In the genomic region with DNA sequence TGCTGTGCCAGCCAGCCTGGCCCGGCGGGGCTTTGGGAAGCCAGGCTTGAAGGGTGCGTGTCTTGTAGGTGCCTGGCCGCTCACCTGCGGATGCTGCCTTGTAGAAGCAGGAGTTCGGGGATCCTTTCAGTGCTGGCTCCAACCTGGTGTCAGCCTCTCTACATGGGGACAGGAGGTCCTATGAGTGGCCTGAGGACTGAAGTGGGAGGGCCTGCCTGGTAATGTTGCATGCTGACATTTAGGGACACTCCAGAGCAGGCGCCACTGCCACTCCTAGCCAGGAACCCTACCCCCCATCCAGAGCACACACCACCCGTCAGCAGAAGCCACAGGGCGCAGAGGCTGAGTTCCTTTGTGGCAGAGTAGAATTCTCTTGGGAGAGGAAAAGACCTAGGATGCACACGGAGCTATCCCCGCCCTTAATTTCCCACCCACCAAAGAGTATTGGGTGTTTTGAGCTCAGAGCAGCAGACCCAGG, we compare ENCODE assay signal across 14 cellular contexts. TPM values are rescaled to one million over a fixed set of nuclear protein-coding genes. Genes with fewer than 3 reads are reported as not detected.
DNase-seq lines count a peak whose midpoint lies in the region; ATAC-seq, FAIRE-seq and TF ChIP-seq lines count a peak whose summit lies in the region.
"Had no signal": no experiment of that assay in that cellular context is flagged by ENCODE, and none has a peak within 500 bp of the region (broad histone marks: within the 10 kb centered on the region; RNA-seq: fewer than 3 reads in every experiment).

No MANE protein-coding gene starts in this region.

- CTCF ChIA-PET in A549 (lab: Yijun Ruan, JAX) = interaction anchor here (0.9 to 1.4 kb wide), 2 partner anchors 18 to 46 kb away, joined by 3 to 6 read pairs; no protein-coding TSS in a partner anchor

- H2BK120ac ChIP-seq in mesendoderm (ENCODE audit: low read depth, low read length) = no peak overlapping the region

- H2BK5ac ChIP-seq in mesendoderm (ENCODE audit: low read length) = no peak overlapping the region

- WGBS in A549 (ENCODE audit: missing lambda C conversion rate) = 78% methylated on average over 7 of the region's 11 CpGs
- no CpG with 5 or more reads among the region's 11 CpGs for WGBS in mesendoderm (ENCODE audit: extremely low coverage, insufficient coverage, low lambda C conversion rate)
- WGBS in esophagus squamous epithelium, 2 donors = no CpG with 5 or more reads among the region's 11 CpGs
- 68% methylated on average over 9 of the region's 11 CpGs; no CpG with 5 or more reads in 1 of the 2 donors for whole genome bisulfite sequencing in transverse colon (ENCODE audit: low coverage in 1 of 2), 2 donors

- H3K4me3 Mint-ChIP-seq in HFFc6 = peak overlapping the region; percentile 87
- H3K4me3 Mint-ChIP-seq: activated naive CD8-positive, alpha-beta T cell had no signal

- H3K9ac ChIP-seq in mesendoderm (ENCODE audit: low read length) = peak overlapping the region; percentile 52

- no peak overlapping the region for H2AK5ac ChIP-seq in mesendoderm (ENCODE audit: low read length)

- peak overlapping the region; percentile 58 for H3K56ac ChIP-seq in mesendoderm (ENCODE audit: low read length)

- no peak overlapping the region for H4K5ac ChIP-seq in mesendoderm (ENCODE audit: low read length)

- H3K4me1 ChIP-seq in A549 (peaks cover 24% of the 10 kb centered on the region), mesendoderm (ENCODE audit: control insufficient read depth, low read depth, low read length) (no peaks in the 10 kb centered on the region), esophagus squamous epithelium (peaks cover 10 to 25% (median 22%) of the 10 kb centered on the region in 3 donors), transverse colon (peaks cover 0 to 15% (median 14%) of the 10 kb centered on the region in 4 donors)

- H3K9me3 Mint-ChIP-seq in HFFc6 = no peaks in the 10 kb centered on the region

- no peaks in the 10 kb centered on the region for H3K79me2 ChIP-seq in mesendoderm (ENCODE audit: control insufficient read depth, insufficient read depth, low read length)

- peaks cover 2% of the 10 kb centered on the region for H3K27me3 Mint-ChIP-seq in HFFc6 (ENCODE audit: insufficient read depth)

- H3K4me2 ChIP-seq in A549 (peak overlapping the region; percentile 98), mesendoderm (ENCODE audit: low read length) (peak overlapping the region; percentile 49)

- no peak overlapping the region for H3K18ac ChIP-seq in mesendoderm (ENCODE audit: low read length)

- H3K4me3 ChIP-seq in A549 = peak overlapping the region; percentile 62
- peak overlapping the region in 57 of 59 donors; percentile 18 to 73 (median 58) for H3K4me3 ChIP-seq in dorsolateral prefrontal cortex
- no peak overlapping the region for H3K4me3 ChIP-seq in mesendoderm (ENCODE audit: low read length)
- peak overlapping the region in 2 of 4 donors; percentile 46 to 67 for H3K4me3 ChIP-seq in esophagus squamous epithelium
- H3K4me3 ChIP-seq in transverse colon = peak overlapping the region in 2 of 4 donors; percentile 25 to 43

- H3K4ac ChIP-seq in mesendoderm (ENCODE audit: low read depth, low read length) = no peak overlapping the region

- peaks cover 15% of the 10 kb centered on the region for H3K4me1 Mint-ChIP-seq in HFFc6 (ENCODE audit: low read depth)

- H3K9me3 ChIP-seq in A549 = no peaks in the 10 kb centered on the region
- H3K9me3 ChIP-seq in esophagus squamous epithelium = no peaks in the 10 kb centered on the region
- H3K9me3 ChIP-seq in transverse colon = no peaks in the 10 kb centered on the region

- TF ChIP-seq RAD21 in A549 (conservative IDR thresholded peaks at IDR 0.05 in 1 of 2, IDR thresholded peaks at IDR 0.05 in 1 of 2) = 0 out of 5 replicates have a peak, but pooled peaks of 1 of the 2 experiments have one; percentile 5

- no peak overlapping the region for H4K8ac ChIP-seq in mesendoderm (ENCODE audit: low read depth, low read length)

- no peak for TF ChIP-seq CTCF in A549 (IDR thresholded peaks at IDR 0.05)
- no peak for TF ChIP-seq CTCF in HFFc6 (IDR thresholded peaks at IDR 0.05)
- TF ChIP-seq CTCF in dorsolateral prefrontal cortex (IDR thresholded peaks at IDR 0.05 in 54 of 56, conservative IDR thresholded peaks at IDR 0.05 in 2 of 56; ENCODE audit: low read depth in 1 of 56, partially characterized antibody in 56 of 56) = peak in 2 of 56 donors; percentile 1 to 4
- TF ChIP-seq CTCF in esophagus squamous epithelium (IDR thresholded peaks at IDR 0.05) = no peak
- no peak for TF ChIP-seq CTCF in transverse colon (IDR thresholded peaks at IDR 0.05)

- H3K27ac ChIP-seq in A549 = peak overlapping the region in 1 of 2 experiments; percentile 87; a peak in 4 of 6 replicates
- peak overlapping the region in 12 of 59 donors; percentile 17 to 69 (median 33) for H3K27ac ChIP-seq in dorsolateral prefrontal cortex
- H3K27ac ChIP-seq in mesendoderm (ENCODE audit: low read depth, low read length) = no peak overlapping the region
- H3K27ac ChIP-seq in esophagus squamous epithelium = no peak overlapping the region
- H3K27ac ChIP-seq in transverse colon = no peak overlapping the region

- in situ Hi-C loops in transverse colon (cut with MboI; ENCODE audit: low pct_ligation_motif_present in 1 of 4, low pct_unique_long_range_greater_than_20kb in 1 of 4, low sequenced_read_pairs in 3 of 4) = no loop called here

- TF ChIP-seq POLR2A in A549 (IDR thresholded peaks at IDR 0.05; ENCODE audit: low read length) (no peak), esophagus squamous epithelium (IDR thresholded peaks at IDR 0.05) (no peak), transverse colon (IDR thresholded peaks at IDR 0.05) (no peak)

- H3K36me3 Mint-ChIP-seq in HFFc6 (ENCODE audit: low read depth) = no peaks in the 10 kb centered on the region
- H3K36me3 Mint-ChIP-seq: activated naive CD8-positive, alpha-beta T cell had no signal

- POLR2A ChIA-PET in A549 (lab: Yijun Ruan, JAX) = no interaction called here

- H2BK15ac ChIP-seq in mesendoderm (replicated peaks; ENCODE audit: low read depth) = no peak overlapping the region

- no peak for FAIRE-seq in A549 (lab: Jason Lieb, UNC)
- FAIRE-seq: GM12891 had no signal

- DNase-seq in A549 (ENCODE audit: low read depth in 1 of 2, low spot score in 1 of 2) (no peak), HFFc6 (no peak), dorsolateral prefrontal cortex (peak in 1 of 10 donors; percentile 14), mesendoderm (peak; percentile 47), esophagus squamous epithelium (lab: John Stamatoyannopoulos, UW) (no peak), NCI-H226 (no peak), transverse colon (no peak)
- DNase-seq: activated CD4-positive, alpha-beta T cell treated with anti-CD3 and anti-CD28 coated beads for 4 hours; NCI-H1048; stimulated activated CD4-positive, alpha-beta T cell treated with anti-CD3 and anti-CD28 coated beads, Interleukin-1b, Interleukin-23, amount 100 ng/mL, for 48 hours had no signal

- ATAC-seq in A549 (peak in 1 of 2 experiments; percentile 9; a peak in 1 of 6 replicates), GM18517 (IDR thresholded peaks at IDR 0.05; ENCODE audit: unreplicated experiment) (no peak)

- H3K27me3 ChIP-seq in dorsolateral prefrontal cortex = peaks cover 0 to 4% (median 0%) of the 10 kb centered on the region in 45 donors
- H3K27me3 ChIP-seq in mesendoderm (ENCODE audit: insufficient read depth, low read length, poor library complexity) = no peaks in the 10 kb centered on the region
- peaks cover 0 to 40% (median 0%) of the 10 kb centered on the region in 4 donors for H3K27me3 ChIP-seq in esophagus squamous epithelium
- peaks cover 41% of the 10 kb centered on the region for H3K27me3 ChIP-seq in transverse colon

- 0 out of 2 replicates have a peak overlapping the region, but pooled peaks have one; percentile 33 for H3K27ac Mint-ChIP-seq in HFFc6
- H3K27ac Mint-ChIP-seq: activated naive CD8-positive, alpha-beta T cell had no signal

- no peaks in the 10 kb centered on the region for H3K79me1 ChIP-seq in mesendoderm (ENCODE audit: low read length)

- H3K36me3 ChIP-seq in mesendoderm (ENCODE audit: control insufficient read depth, insufficient read depth, low read length) (no peaks in the 10 kb centered on the region), esophagus squamous epithelium (peaks cover 0 to 7% (median 0%) of the 10 kb centered on the region in 3 donors), transverse colon (no peaks in the 10 kb centered on the region)

- H3K23ac ChIP-seq in mesendoderm (ENCODE audit: low read length) = no peak overlapping the region

- TF ChIP-seq EP300 in A549 (IDR thresholded peaks at IDR 0.05) (no peak), transverse colon (IDR thresholded peaks at IDR 0.05; ENCODE audit: low read depth) (no peak)

- intact Hi-C loops in dorsolateral prefrontal cortex (cut with DNase I) (no loop called here), esophagus squamous epithelium (cut with DNase I) (no loop called here), transverse colon (cut with DNase I; ENCODE audit: low total_unique reads) (no loop called here)

TF ChIP-seq in A549, 52 proteins besides CTCF, POLR2A, EP300 and RAD21 (continues in another document):
- TF ChIP-seq GATA3 (IDR thresholded peaks at IDR 0.05; ENCODE audit: borderline replicate concordance) (no peak), NFE2L2 (conservative IDR thresholded peaks at IDR 0.05; ENCODE audit: low read length) (no peak), NR3C1 (IDR thresholded peaks at IDR 0.05) (no peak), FOSL2 (IDR thresholded peaks at IDR 0.05) (no peak), FOSL2 (CRISPR knock-in tag; IDR thresholded peaks at IDR 0.05) (no peak), SREBF2 (IDR thresholded peaks at IDR 0.05) (no peak)
- TF ChIP-seq, protein P1, sequence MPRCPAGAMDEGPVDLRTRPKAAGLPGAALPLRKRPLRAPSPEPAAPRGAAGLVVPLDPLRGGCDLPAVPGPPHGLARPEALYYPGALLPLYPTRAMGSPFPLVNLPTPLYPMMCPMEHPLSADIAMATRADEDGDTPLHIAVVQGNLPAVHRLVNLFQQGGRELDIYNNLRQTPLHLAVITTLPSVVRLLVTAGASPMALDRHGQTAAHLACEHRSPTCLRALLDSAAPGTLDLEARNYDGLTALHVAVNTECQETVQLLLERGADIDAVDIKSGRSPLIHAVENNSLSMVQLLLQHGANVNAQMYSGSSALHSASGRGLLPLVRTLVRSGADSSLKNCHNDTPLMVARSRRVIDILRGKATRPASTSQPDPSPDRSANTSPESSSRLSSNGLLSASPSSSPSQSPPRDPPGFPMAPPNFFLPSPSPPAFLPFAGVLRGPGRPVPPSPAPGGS (IDR thresholded peaks at IDR 0.05) = no peak

RNA-seq across cellular contexts. Expression of gene INSYN2A, which starts 0.6 kb away (rescaled TPM):
- polyA plus RNA-seq in A549 (2011; rRNA removed) (0.20 and 0.25 TPM in 2 replicates), A549 (2017; fragmentation: RNase III; extraction: RNeasy Plus Mini Kit Qiagen cat#74134 plus additional on column Dnase treatment) (0.47 to 0.62 TPM (median 0.54 TPM) in 3 replicates)
- polyA plus RNA-seq in A549 (2012; cell fraction: cytosol; rRNA removed) = 0.19 and 0.25 TPM in 2 replicates
- polyA plus RNA-seq in A549 (2012; cell fraction: nucleus; rRNA removed) = 0.20 and 0.23 TPM in 2 replicates
- 0.24 and 0.25 TPM in 2 replicates for polyA minus RNA-seq in A549 (2011; rRNA and poly(A)+ RNA removed)
- total RNA-seq in HFFc6 (2021; fragmentation: NEBNext Ultra II Directional; extraction: Animal tissue kit (Norgen Biotek cat#: 25700)) = under 1 TPM; 0.05 to 0.24 (median 0.20) TPM
- total RNA-seq in dorsolateral prefrontal cortex (1 to 10 TPM in 119 of 120 experiments, under 1 TPM in 1; 0.98 to 4.5 (median 2.4) TPM), esophagus squamous epithelium (under 1 TPM in 1 of 4 donors, not detected in 3; 0.19 TPM), transverse colon (under 1 TPM in 1 of 4 donors, not detected in 3; 0.27 TPM)
- 0.17 TPM for polyA plus RNA-seq in mesendoderm (2013, experiment 1 of 2)
- polyA plus RNA-seq in mesendoderm (2013, experiment 2 of 2) = 0.17 TPM
- total RNA-seq: RPMI7951 had no signal
